8 cellular contexts compared by ENCODE assay signal in the genomic region with DNA sequence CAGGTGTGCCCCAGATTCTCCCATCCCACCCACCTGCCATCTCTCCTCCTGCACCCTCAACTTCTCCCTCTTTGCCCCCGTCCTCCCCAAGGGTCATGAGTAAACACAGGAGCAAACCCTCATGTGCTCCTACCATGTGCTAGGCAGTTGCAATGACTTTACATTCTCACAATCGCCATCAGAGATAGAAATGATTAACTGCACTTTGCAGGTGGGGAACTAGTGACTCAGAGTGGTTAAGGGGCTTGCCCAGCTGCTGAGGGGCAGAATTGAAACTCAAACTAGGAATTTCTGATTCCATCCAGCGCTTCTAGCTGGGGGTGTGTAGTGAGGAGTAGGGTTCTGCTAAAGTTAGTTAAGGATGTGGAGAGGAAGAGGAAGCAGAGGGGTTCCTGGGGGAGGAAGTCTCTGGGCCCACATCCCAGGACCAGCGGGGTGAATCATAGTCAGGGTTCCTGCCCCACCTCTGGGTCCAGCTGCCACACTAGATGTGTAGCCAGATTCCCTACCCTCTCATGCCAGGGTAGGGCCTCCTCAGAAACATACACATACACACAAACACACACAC. TPM values are rescaled to one million over a fixed set of nuclear protein-coding genes. Genes with fewer than 3 reads are reported as not detected.
DNase-seq lines count a peak whose midpoint lies in the region; ATAC-seq and TF ChIP-seq lines count a peak whose summit lies in the region.

No MANE protein-coding gene starts in this region.

- peak overlapping the region; percentile 35 to 91 (median 77) for H3K27ac Mint-ChIP-seq in CD14-positive monocyte
- H3K27ac Mint-ChIP-seq in activated T-cell treated with anti-CD3 and anti-CD28 coated beads, Interleukin-2, amount 50 U/mL, for 72 hours: peak overlapping the region; percentile 71
- H3K27ac Mint-ChIP-seq in natural killer cell treated with Interleukin-12 subunit alpha and Interleukin-12 subunit beta and Interleukin-15 and Interleukin-18, amount 100 ng/mL, for 72 hours: peak overlapping the region; percentile 79 to 80

- peaks cover 0 to 3% (median 2%) of the 10 kb centered on the region in 3 donors for H3K27me3 Mint-ChIP-seq in CD14-positive monocyte (ENCODE audit: low read depth in 3 of 3)
- H3K27me3 Mint-ChIP-seq in activated T-cell treated with anti-CD3 and anti-CD28 coated beads, Interleukin-2, amount 50 U/mL, for 72 hours (ENCODE audit: low read depth): no peaks in the 10 kb centered on the region
- H3K27me3 Mint-ChIP-seq in natural killer cell treated with Interleukin-12 subunit alpha and Interleukin-12 subunit beta and Interleukin-15 and Interleukin-18, amount 100 ng/mL, for 72 hours: no peaks in the 10 kb centered on the region

- ATAC-seq in GM19395 (IDR thresholded peaks at IDR 0.05; ENCODE audit: unreplicated experiment): peak; percentile 87
- peak; percentile 74 for ATAC-seq in HG03442 (IDR thresholded peaks at IDR 0.05; ENCODE audit: unreplicated experiment)
- peak; percentile 93 to 95 for ATAC-seq in activated T-cell treated with anti-CD3 and anti-CD28 coated beads, Interleukin-2, amount 50 U/mL, for 72 hours (replicated peaks in 1 of 2)
- ATAC-seq in natural killer cell treated with Interleukin-12 subunit alpha and Interleukin-12 subunit beta and Interleukin-15 and Interleukin-18, amount 100 ng/mL, for 72 hours: peak; percentile 74 to 80

- peaks cover 4 to 17% (median 9%) of the 10 kb centered on the region in 7 donors for H3K9me3 Mint-ChIP-seq in CD14-positive monocyte
- H3K9me3 Mint-ChIP-seq in activated T-cell treated with anti-CD3 and anti-CD28 coated beads, Interleukin-2, amount 50 U/mL, for 72 hours: no peaks in the 10 kb centered on the region
- no peaks in the 10 kb centered on the region for H3K9me3 Mint-ChIP-seq in natural killer cell treated with Interleukin-12 subunit alpha and Interleukin-12 subunit beta and Interleukin-15 and Interleukin-18, amount 100 ng/mL, for 72 hours

- no peak overlapping the region for H3K4me3 Mint-ChIP-seq in CD14-positive monocyte
- peak overlapping the region; percentile 17 to 57 for H3K4me3 Mint-ChIP-seq in activated T-cell treated with anti-CD3 and anti-CD28 coated beads, Interleukin-2, amount 50 U/mL, for 72 hours
- H3K4me3 Mint-ChIP-seq in natural killer cell treated with Interleukin-12 subunit alpha and Interleukin-12 subunit beta and Interleukin-15 and Interleukin-18, amount 100 ng/mL, for 72 hours: peak overlapping the region; percentile 38

- DNase-seq in CD14-positive monocyte (ENCODE audit: low spot score) (peak; percentile 70), iPS-NIHi7 (ENCODE audit: extremely low spot score) (no peak), T-helper 9 cell (no peak), NCI-H2029 (lab: John Stamatoyannopoulos, UW) (no peak)
- peak; percentile 58 to 62 for DNase-seq in activated T-cell treated with anti-CD3 and anti-CD28 coated beads, Interleukin-2, amount 50 U/mL, for 72 hours
- DNase-seq in natural killer cell treated with Interleukin-12 subunit alpha and Interleukin-12 subunit beta and Interleukin-15 and Interleukin-18, amount 100 ng/mL, for 72 hours (ENCODE audit: low spot score): no peak

- peaks cover 34% of the 10 kb centered on the region for H3K4me1 Mint-ChIP-seq in CD14-positive monocyte
- H3K4me1 Mint-ChIP-seq in activated T-cell treated with anti-CD3 and anti-CD28 coated beads, Interleukin-2, amount 50 U/mL, for 72 hours (ENCODE audit: low read depth): peaks cover 73% of the 10 kb centered on the region
- peaks cover 25 to 29% of the 10 kb centered on the region in 2 donors for H3K4me1 Mint-ChIP-seq in natural killer cell treated with Interleukin-12 subunit alpha and Interleukin-12 subunit beta and Interleukin-15 and Interleukin-18, amount 100 ng/mL, for 72 hours (ENCODE audit: low read depth in 2 of 2)

- intact Hi-C loops in CD14-positive monocyte (cut with micrococcal nuclease): no loop called here

- peaks cover 57 to 61% of the 10 kb centered on the region in 2 donors for H3K36me3 Mint-ChIP-seq in CD14-positive monocyte
- peaks cover 18 to 50% of the 10 kb centered on the region in 2 donors for H3K36me3 Mint-ChIP-seq in activated T-cell treated with anti-CD3 and anti-CD28 coated beads, Interleukin-2, amount 50 U/mL, for 72 hours (ENCODE audit: insufficient read depth in 2 of 2)
- peaks cover 32% of the 10 kb centered on the region for H3K36me3 Mint-ChIP-seq in natural killer cell treated with Interleukin-12 subunit alpha and Interleukin-12 subunit beta and Interleukin-15 and Interleukin-18, amount 100 ng/mL, for 72 hours

- no peak for TF ChIP-seq CTCF in CD14-positive monocyte (IDR thresholded peaks at IDR 0.05)

RNA-seq across cellular contexts. Expression of gene PRG2, which starts 16.0 kb away (rescaled TPM):
- not detected for polyA plus RNA-seq in CD14-positive monocyte
- 1 to 10 TPM; 3.9 to 5.2 TPM for total RNA-seq in activated T-cell treated with anti-CD3 and anti-CD28 coated beads, Interleukin-2, amount 50 U/mL, for 72 hours
- total RNA-seq in natural killer cell treated with Interleukin-12 subunit alpha and Interleukin-12 subunit beta and Interleukin-15 and Interleukin-18, amount 100 ng/mL, for 72 hours: 1 to 10 TPM; 1.4 to 2.3 TPM

RNA-seq across cellular contexts. Expression of gene SLC43A3, which starts 20.5 kb away (rescaled TPM):
- polyA plus RNA-seq in CD14-positive monocyte: 100 to 1,000 TPM; 109 to 116 TPM
- total RNA-seq in activated T-cell treated with anti-CD3 and anti-CD28 coated beads, Interleukin-2, amount 50 U/mL, for 72 hours: 100 to 1,000 TPM; 159 to 169 TPM
- 100 to 1,000 TPM in 1 of 2 donors, 10 to 100 TPM in 1; 86.9 to 308 TPM for total RNA-seq in natural killer cell treated with Interleukin-12 subunit alpha and Interleukin-12 subunit beta and Interleukin-15 and Interleukin-18, amount 100 ng/mL, for 72 hours

RNA-seq across cellular contexts. Expression of gene PRG3, which starts 25.5 kb away (rescaled TPM):
- polyA plus RNA-seq in CD14-positive monocyte: not detected
- not detected for total RNA-seq in activated T-cell treated with anti-CD3 and anti-CD28 coated beads, Interleukin-2, amount 50 U/mL, for 72 hours
- not detected for total RNA-seq in natural killer cell treated with Interleukin-12 subunit alpha and Interleukin-12 subunit beta and Interleukin-15 and Interleukin-18, amount 100 ng/mL, for 72 hours

RNA-seq across cellular contexts. Expression of gene RTN4RL2, which starts 53.9 kb away (rescaled TPM):
- polyA plus RNA-seq in CD14-positive monocyte: under 1 TPM; 0.40 to 0.53 TPM
- 1 to 10 TPM in 1 of 2 donors, under 1 TPM in 1; 0.97 to 1.1 TPM for total RNA-seq in activated T-cell treated with anti-CD3 and anti-CD28 coated beads, Interleukin-2, amount 50 U/mL, for 72 hours
- not detected for total RNA-seq in natural killer cell treated with Interleukin-12 subunit alpha and Interleukin-12 subunit beta and Interleukin-15 and Interleukin-18, amount 100 ng/mL, for 72 hours

Comparison
In these comparisons a context has a peak if more than half of its experiments do, and no peak if none do; other contexts are left out.
1. DNase-seq: peak in CD14-positive monocyte (single experiment) and activated T-cell treated with anti-CD3 and anti-CD28 coated beads, Interleukin-2, amount 50 U/mL, for 72 hours (2 of 2); none in natural killer cell treated with Interleukin-12 subunit alpha and Interleukin-12 subunit beta and Interleukin-15 and Interleukin-18, amount 100 ng/mL, for 72 hours (single experiment), iPS-NIHi7 (single experiment), T-helper 9 cell (single experiment) and NCI-H2029 (single experiment).
2. H3K4me3 Mint-ChIP-seq: peak in activated T-cell treated with anti-CD3 and anti-CD28 coated beads, Interleukin-2, amount 50 U/mL, for 72 hours (2 of 2) and natural killer cell treated with Interleukin-12 subunit alpha and Interleukin-12 subunit beta and Interleukin-15 and Interleukin-18, amount 100 ng/mL, for 72 hours (single experiment); none in CD14-positive monocyte (0 of 2).
3. Peak in every context shown above with its lines, with median percentiles within 50 percentile points of each other: H3K27ac Mint-ChIP-seq and ATAC-seq.